Comparison of ENCODE assay signal across 25 cellular contexts in the genomic region with DNA sequence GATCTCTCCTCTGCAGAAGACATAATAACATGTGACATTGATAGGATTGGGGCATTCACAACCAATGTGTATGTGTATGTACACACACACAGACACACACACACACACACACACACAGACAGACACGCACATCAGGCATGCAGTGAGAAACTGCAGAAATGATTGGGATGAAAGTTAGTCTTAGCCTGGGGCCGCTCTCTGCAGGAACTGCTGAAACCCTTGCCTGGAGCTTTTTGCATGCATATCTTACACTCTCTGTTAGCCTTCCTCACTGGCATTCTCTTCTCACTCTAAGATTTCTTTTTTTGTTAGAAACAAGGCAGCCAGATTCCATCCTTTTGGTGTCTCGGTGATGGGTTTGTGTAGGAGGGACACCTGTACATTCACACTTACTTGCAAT.
"Had no signal": no experiment of that assay in that cellular context is flagged by ENCODE, and none has a peak within 500 bp of the region (broad histone marks: within the 10 kb centered on the region; RNA-seq: fewer than 3 reads in every experiment).

No MANE protein-coding gene starts in this region.

- DNase-seq: activated CD4-positive, alpha-beta T cell treated with anti-CD3 and anti-CD28 coated beads, Interleukin-2, amount 10 ng/mL, durations not matched to agents 24 days and 14 days; activated CD4-positive, alpha-beta T cell treated with anti-CD3 and anti-CD28 coated beads, Interleukin-2, amount 50 U/mL, for 48 hours; activated CD8-positive, alpha-beta T cell treated with anti-CD3 and anti-CD28 coated beads, Interleukin-2, amount 10 ng/mL, durations not matched to agents 7 days and 5 days; activated gamma-delta T cell; activated naive CD4-positive, alpha-beta T cell treated with Interleukin-2 at 50 U/mL for 16 hours; activated T-cell treated with anti-CD3 and anti-CD28 coated beads, Interleukin-2, amount 50 U/mL, for 24 hours; adrenal gland; body of pancreas; NCI-H1105; NCI-H1417 treated with DMSO at 0.1 percent for 48 hours; NCI-H187 treated with DMSO at 0.1 percent for 48 hours; NCI-H2081; NCI-H226; NCI-H446 treated with DMSO at 0.1 percent for 48 hours; NCI-H524; NK-92 treated with Interleukin-12 subunit alpha and Interleukin-12 subunit beta, amount 100 ng/mL, for 24 hours; PC-9; Right ventricle myocardium superior; T1000; WERI-Rb-1 had no signal

- H3K36me3 Mint-ChIP-seq: activated naive CD4-positive, alpha-beta T cell treated with anti-CD3 and anti-CD28 coated beads, Interleukin-2, amount 50 U/mL, for 24 hours had no signal

- H3K36me3 ChIP-seq: adrenal gland, breast epithelium, WERI-Rb-1 had no signal

- H3K27ac Mint-ChIP-seq: activated CD4-positive, alpha-beta T cell treated with anti-CD3 and anti-CD28 coated beads, Interleukin-2, amount 10 ng/mL, durations not matched to agents 24 days and 14 days; activated CD8-positive, alpha-beta T cell treated with anti-CD3 and anti-CD28 coated beads, Interleukin-2, amount 10 ng/mL, durations not matched to agents 7 days and 5 days; activated naive CD4-positive, alpha-beta T cell treated with anti-CD3 and anti-CD28 coated beads, Interleukin-2, amount 50 U/mL, for 24 hours; activated T-cell treated with anti-CD3 and anti-CD28 coated beads, Interleukin-2, amount 50 U/mL, for 24 hours; activated T-helper 2 cell treated with anti-CD3 and anti-CD28 coated beads, Interferon-gamma antibody, Interleukin-2, Interleukin-4, amounts not matched to agents 10 μg/mL and 5 μg/mL and 100 μg/mL, durations not matched to agents 14 hours and 24 hours and 36 hours had no signal

- H2AFZ ChIP-seq: PC-9 had no signal

- ATAC-seq: activated CD8-positive, alpha-beta T cell treated with anti-CD3 and anti-CD28 coated beads, Interleukin-2, amount 10 ng/mL, durations not matched to agents 7 days and 5 days; body of pancreas; K562 had no signal

- H3K27ac ChIP-seq: adrenal gland, body of pancreas, breast epithelium, PC-9, RWPE1, WERI-Rb-1 had no signal

- H3K4me3 Mint-ChIP-seq: activated CD4-positive, alpha-beta T cell treated with anti-CD3 and anti-CD28 coated beads, Interleukin-2, amount 10 ng/mL, durations not matched to agents 24 days and 14 days; activated CD8-positive, alpha-beta T cell treated with anti-CD3 and anti-CD28 coated beads, Interleukin-2, amount 10 ng/mL, durations not matched to agents 7 days and 5 days; activated naive CD4-positive, alpha-beta T cell treated with anti-CD3 and anti-CD28 coated beads, Interleukin-2, amount 50 U/mL, for 24 hours; activated T-cell treated with anti-CD3 and anti-CD28 coated beads, Interleukin-2, amount 50 U/mL, for 24 hours had no signal

- H3K4me2 ChIP-seq: PC-9 had no signal

- H3K27me3 Mint-ChIP-seq: activated CD4-positive, alpha-beta T cell treated with anti-CD3 and anti-CD28 coated beads, Interleukin-2, amount 10 ng/mL, durations not matched to agents 24 days and 14 days; activated naive CD4-positive, alpha-beta T cell treated with anti-CD3 and anti-CD28 coated beads, Interleukin-2, amount 50 U/mL, for 24 hours; activated T-cell treated with anti-CD3 and anti-CD28 coated beads, Interleukin-2, amount 50 U/mL, for 24 hours had no signal

- H3K4me3 ChIP-seq: adrenal gland, body of pancreas, breast epithelium, K562, PC-9 had no signal

- H3K9me3 Mint-ChIP-seq: activated CD4-positive, alpha-beta T cell treated with anti-CD3 and anti-CD28 coated beads, Interleukin-2, amount 10 ng/mL, durations not matched to agents 24 days and 14 days had no signal

- H3K27me3 ChIP-seq: adrenal gland, body of pancreas, breast epithelium had no signal

- H3K4me1 ChIP-seq: adrenal gland, body of pancreas, breast epithelium had no signal

- H3K4me1 Mint-ChIP-seq: activated CD4-positive, alpha-beta T cell treated with anti-CD3 and anti-CD28 coated beads, Interleukin-2, amount 10 ng/mL, durations not matched to agents 24 days and 14 days; activated naive CD4-positive, alpha-beta T cell treated with anti-CD3 and anti-CD28 coated beads, Interleukin-2, amount 50 U/mL, for 24 hours had no signal
